23 cellular contexts compared by ENCODE assay signal in genomic region chr11:100095809-100096208, GRCh38.
"Had no signal": no experiment of that assay in that cellular context is flagged by ENCODE, and none has a peak within 500 bp of the region (broad histone marks: within the 10 kb centered on the region; RNA-seq: fewer than 3 reads in every experiment).

No MANE protein-coding gene starts in this region.

- H3K36me3 ChIP-seq: esophagus squamous epithelium, gastrocnemius medialis, heart right ventricle, left lung, lower lobe of right lung had no signal

- H3K27me3 ChIP-seq: esophagus squamous epithelium, gastrocnemius medialis, heart right ventricle, left lung had no signal

- H3K4me3 ChIP-seq: esophagus squamous epithelium, gastrocnemius medialis, heart right ventricle, left lung, lower lobe of right lung, mucosa of descending colon had no signal

- ATAC-seq: effector memory CD8-positive, alpha-beta T cell; esophagus mucosa; gastrocnemius medialis; heart right ventricle; left cardiac atrium; left lung; left ventricle myocardium superior; lower lobe of right lung; mucosa of descending colon; naive thymus-derived CD8-positive, alpha-beta T cell had no signal

- H3K27ac ChIP-seq: epithelial cell of prostate, esophagus squamous epithelium, gastrocnemius medialis, heart right ventricle, left lung, lower lobe of right lung had no signal

- H3K9me3 ChIP-seq: esophagus squamous epithelium, gastrocnemius medialis, lower lobe of right lung, mucosa of descending colon had no signal

- H3K4me1 ChIP-seq: esophagus squamous epithelium, gastrocnemius medialis, heart right ventricle, left lung, lower lobe of right lung had no signal

- DNase-seq: cortex of kidney; effector CD8-positive, alpha-beta T cell; effector memory CD8-positive, alpha-beta T cell; endodermal cell; erythroblast; esophagus squamous epithelium; foreskin fibroblast; foreskin melanocyte; gastrocnemius medialis; glutamatergic neuron; head of caudate nucleus; heart right ventricle; hippocampal formation; left cardiac atrium; left lung; left ventricle myocardium superior; lower lobe of right lung; mesenchymal stem cell; mucosa of descending colon; naive B cell; naive thymus-derived CD8-positive, alpha-beta T cell had no signal
